21 cellular contexts compared by ENCODE assay signal in genomic region chr1:218474089-218474488, GRCh38.
DNase-seq lines count a peak whose midpoint lies in the region; ATAC-seq and TF ChIP-seq lines count a peak whose summit lies in the region.
"Had no signal": no experiment of that assay in that cellular context is flagged by ENCODE, and none has a peak within 500 bp of the region (broad histone marks: within the 10 kb centered on the region; RNA-seq: fewer than 3 reads in every experiment).

No MANE protein-coding gene starts in this region.

- H3K4me1 ChIP-seq in Loucy (ENCODE audit: insufficient read depth, low read length, poor library complexity, severe bottlenecking): peaks cover 39% of the 10 kb centered on the region
- H3K4me1 ChIP-seq: transverse colon had no signal

- H3K36me3 ChIP-seq in Loucy (ENCODE audit: insufficient read depth, low read length): no peaks in the 10 kb centered on the region
- H3K36me3 ChIP-seq: esophagus muscularis mucosa, transverse colon had no signal

- peak overlapping the region; percentile 84 for H3K27ac Mint-ChIP-seq in Calu3 (ENCODE audit: unreplicated experiment)
- H3K27ac Mint-ChIP-seq in activated B cell treated with CpG ODN at 0.5 μM for 24 hours: peak overlapping the region; percentile 83
- H3K27ac Mint-ChIP-seq in nephron progenitor cell: peak overlapping the region; percentile 7
- no peak overlapping the region for H3K27ac Mint-ChIP-seq in activated T-cell treated with anti-CD3 and anti-CD28 coated beads, Interleukin-2, amount 50 U/mL, for 24 hours
- H3K27ac Mint-ChIP-seq: CD4-positive, CD25-positive, alpha-beta regulatory T cell; natural killer cell had no signal

- H3K4me3 Mint-ChIP-seq in Calu3 (ENCODE audit: low read depth, unreplicated experiment) (no peak overlapping the region), activated B cell treated with CpG ODN at 0.5 μM for 24 hours (peak overlapping the region; percentile 68), nephron progenitor cell (no peak overlapping the region)
- no peak overlapping the region for H3K4me3 Mint-ChIP-seq in activated T-cell treated with anti-CD3 and anti-CD28 coated beads, Interleukin-2, amount 50 U/mL, for 24 hours
- H3K4me3 Mint-ChIP-seq: CD4-positive, CD25-positive, alpha-beta regulatory T cell; natural killer cell had no signal

- H3K4me3 ChIP-seq in Loucy (ENCODE audit: low read length, poor library complexity, severe bottlenecking): peak overlapping the region; percentile 33
- H3K4me3 ChIP-seq: esophagus muscularis mucosa, hepatocyte, transverse colon had no signal

- no peak overlapping the region for H3K9ac ChIP-seq in Loucy (ENCODE audit: low read depth, low read length, poor library complexity, severe bottlenecking)

- TF ChIP-seq CTCF in Calu3 (IDR thresholded peaks at IDR 0.05; ENCODE audit: unreplicated experiment): no peak
- no peak for TF ChIP-seq CTCF in Loucy (conservative IDR thresholded peaks at IDR 0.05; ENCODE audit: low read length)
- TF ChIP-seq CTCF in activated B cell treated with CpG ODN at 0.5 μM for 24 hours (IDR thresholded peaks at IDR 0.05): no peak
- TF ChIP-seq CTCF in nephron progenitor cell (IDR thresholded peaks at IDR 0.05): no peak

- 0 out of 2 replicates have a peak, but pooled peaks cover 3% of the 10 kb centered on the region for H3F3A ChIP-seq in Loucy (ENCODE audit: low read depth)

- intact Hi-C loops in Calu3 (cut with micrococcal nuclease; ENCODE audit: unreplicated experiment) (no loop called here), activated B cell treated with CpG ODN at 0.5 μM for 24 hours (cut with micrococcal nuclease) (no loop called here)

- no peaks in the 10 kb centered on the region for H3K9me3 ChIP-seq in Loucy (ENCODE audit: insufficient read depth, low read depth, low read length)
- H3K9me3 ChIP-seq: esophagus muscularis mucosa, transverse colon had no signal

- no peaks in the 10 kb centered on the region for H3K9me2 ChIP-seq in Loucy (replicated peaks; ENCODE audit: low read depth, low read length)

- H3K9me3 Mint-ChIP-seq in Calu3 (ENCODE audit: low read depth, unreplicated experiment): peaks cover 5% of the 10 kb centered on the region
- H3K9me3 Mint-ChIP-seq in activated B cell treated with CpG ODN at 0.5 μM for 24 hours: no peaks in the 10 kb centered on the region
- no peaks in the 10 kb centered on the region for H3K9me3 Mint-ChIP-seq in nephron progenitor cell
- H3K9me3 Mint-ChIP-seq in activated T-cell treated with anti-CD3 and anti-CD28 coated beads, Interleukin-2, amount 50 U/mL, for 24 hours: no peaks in the 10 kb centered on the region

- peak overlapping the region; percentile 70 for H3K4me2 ChIP-seq in Loucy (ENCODE audit: low read depth, low read length, poor library complexity, severe bottlenecking)
- H3K4me2 ChIP-seq: hepatocyte had no signal

- CTCF ChIA-PET in Calu3 (lab: Charles Lee): no interaction called here
- CTCF ChIA-PET in activated B cell treated with CpG ODN at 0.5 μM for 24 hours (lab: Charles Lee): no interaction called here

- peaks cover 41% of the 10 kb centered on the region for H3K4me1 Mint-ChIP-seq in Calu3 (ENCODE audit: low read depth, unreplicated experiment)
- peaks cover 46% of the 10 kb centered on the region for H3K4me1 Mint-ChIP-seq in activated B cell treated with CpG ODN at 0.5 μM for 24 hours
- peaks cover 16% of the 10 kb centered on the region for H3K4me1 Mint-ChIP-seq in nephron progenitor cell
- peaks cover 19% of the 10 kb centered on the region for H3K4me1 Mint-ChIP-seq in activated T-cell treated with anti-CD3 and anti-CD28 coated beads, Interleukin-2, amount 50 U/mL, for 24 hours (ENCODE audit: low read depth)

- no peak overlapping the region for H2AFZ ChIP-seq in Loucy (ENCODE audit: low read length)
- H2AFZ ChIP-seq: hepatocyte had no signal

- no TSS peak for BruUV-seq in Calu3 (replicated peaks; lab: Mats Ljungman, UMichigan)

- no peaks in the 10 kb centered on the region for H3K79me2 ChIP-seq in Loucy (ENCODE audit: insufficient read depth, low read length)
- H3K79me2 ChIP-seq: hepatocyte had no signal

- POLR2A ChIA-PET in activated B cell treated with CpG ODN at 0.5 μM for 24 hours (lab: Charles Lee): interaction anchor here (0.8 kb wide), 1 partner anchor 1064 kb away, joined by 3 read pairs; no protein-coding TSS in a partner anchor

- no peaks in the 10 kb centered on the region for H3K27me3 ChIP-seq in Loucy (ENCODE audit: insufficient read depth, low read length, poor library complexity, severe bottlenecking)
- H3K27me3 ChIP-seq: esophagus muscularis mucosa, hepatocyte, transverse colon had no signal

- no peaks in the 10 kb centered on the region for H3K27me3 Mint-ChIP-seq in Calu3 (ENCODE audit: unreplicated experiment)
- H3K27me3 Mint-ChIP-seq in activated B cell treated with CpG ODN at 0.5 μM for 24 hours: no peaks in the 10 kb centered on the region
- no peaks in the 10 kb centered on the region for H3K27me3 Mint-ChIP-seq in nephron progenitor cell (ENCODE audit: low read depth, poor library complexity)
- H3K27me3 Mint-ChIP-seq in activated T-cell treated with anti-CD3 and anti-CD28 coated beads, Interleukin-2, amount 50 U/mL, for 24 hours: peaks cover 3% of the 10 kb centered on the region

- no peaks in the 10 kb centered on the region for H3K36me3 Mint-ChIP-seq in Calu3 (ENCODE audit: insufficient read depth, unreplicated experiment)
- no peaks in the 10 kb centered on the region for H3K36me3 Mint-ChIP-seq in activated B cell treated with CpG ODN at 0.5 μM for 24 hours (ENCODE audit: low read depth)
- H3K36me3 Mint-ChIP-seq in nephron progenitor cell (ENCODE audit: low read depth): no peaks in the 10 kb centered on the region
- H3K36me3 Mint-ChIP-seq in activated T-cell treated with anti-CD3 and anti-CD28 coated beads, Interleukin-2, amount 50 U/mL, for 24 hours (ENCODE audit: low read depth): no peaks in the 10 kb centered on the region
- H3K36me3 Mint-ChIP-seq: CD4-positive, CD25-positive, alpha-beta regulatory T cell; natural killer cell had no signal

- ATAC-seq in activated B cell treated with CpG ODN at 0.5 μM for 24 hours (ENCODE audit: low read depth): no peak
- ATAC-seq: natural killer cell had no signal

- no peaks in the 10 kb centered on the region for H4K20me1 ChIP-seq in Loucy (ENCODE audit: insufficient read depth, low read length, poor library complexity, severe bottlenecking)

- no peak for DNase-seq in Calu3
- no peak for DNase-seq in activated B cell treated with CpG ODN at 0.5 μM for 24 hours
- no peak for DNase-seq in nephron progenitor cell
- DNase-seq in HPDE6-E6E7 (ENCODE audit: extremely low spot score): no peak
- DNase-seq in NCI-H1417 (lab: John Stamatoyannopoulos, UW): no peak
- no peak for DNase-seq in activated T-cell treated with anti-CD3 and anti-CD28 coated beads, Interleukin-2, amount 50 U/mL, for 24 hours
- DNase-seq: activated CD4-positive, alpha-beta T cell treated with anti-CD3 and anti-CD28 coated beads, Interleukin-2, amount 50 U/mL, for 1 hour; activated T-cell treated with anti-CD3 and anti-CD28 coated beads, Interleukin-2, amount 50 U/mL, for 48 hours; amniotic stem cell; CD4-positive, CD25-positive, alpha-beta regulatory T cell; cortex of kidney; natural killer cell; NCI-H1048; NCI-H2171; stimulated activated CD4-positive, alpha-beta T cell treated with anti-CD3 and anti-CD28 coated beads, Interleukin-1b, Interleukin-23, amount 100 ng/mL, for 48 hours; stimulated activated CD8-positive, alpha-beta memory T cell treated with anti-CD3 and anti-CD28 coated beads, Interleukin-4, amount 100 ng/mL, for 48 hours; T-helper 2 cell; transverse colon had no signal
